In genomic region chr1:201676061-201676644, GRCh38 we compare ENCODE assay signal across 10 cellular contexts.
DNase-seq lines count a peak whose midpoint lies in the region; ATAC-seq, FAIRE-seq and TF ChIP-seq lines count a peak whose summit lies in the region.
"Had no signal": no experiment of that assay in that cellular context is flagged by ENCODE, and none has a peak within 500 bp of the region (broad histone marks: within the 10 kb centered on the region; RNA-seq: fewer than 3 reads in every experiment).

No MANE protein-coding gene starts in this region.

- TF ChIP-seq CTCF in astrocyte (IDR thresholded peaks at IDR 0.05; ENCODE audit: insufficient read depth, low read depth, low read length) (no peak), type B pancreatic cell (conservative IDR thresholded peaks at IDR 0.05) (no peak)

- peaks cover 35% of the 10 kb centered on the region for H3K4me1 ChIP-seq in astrocyte (ENCODE audit: insufficient read depth, low read length)

- FAIRE-seq in astrocyte (lab: Jason Lieb, UNC), result no peak

- no peaks in the 10 kb centered on the region for H3K27me3 Mint-ChIP-seq in astrocyte (ENCODE audit: low read depth, unreplicated experiment)
- no peaks in the 10 kb centered on the region for H3K27me3 Mint-ChIP-seq in type B pancreatic cell

- no peaks in the 10 kb centered on the region for H3K27me3 ChIP-seq in astrocyte (ENCODE audit: insufficient read depth, low read length)

- H3K4me3 Mint-ChIP-seq in astrocyte (ENCODE audit: unreplicated experiment), result no peak overlapping the region
- no peak overlapping the region for H3K4me3 Mint-ChIP-seq in type B pancreatic cell
- H3K4me3 Mint-ChIP-seq: activated naive CD4-positive, alpha-beta T cell treated with anti-CD3 and anti-CD28 coated beads, Interleukin-2, amount 50 U/mL, for 24 hours; memory B cell had no signal

- peak overlapping the region; percentile 52 for H3K4me2 ChIP-seq in astrocyte (ENCODE audit: low read length)

- H3K79me2 ChIP-seq in astrocyte (ENCODE audit: insufficient read depth, low read length), result peaks cover 98% of the 10 kb centered on the region

- H3K36me3 Mint-ChIP-seq in astrocyte (ENCODE audit: low read depth, unreplicated experiment), result peaks cover 18% of the 10 kb centered on the region
- H3K36me3 Mint-ChIP-seq in type B pancreatic cell, result peaks cover 8% of the 10 kb centered on the region
- H3K36me3 Mint-ChIP-seq: memory B cell had no signal

- peaks cover 32% of the 10 kb centered on the region for H3K4me1 Mint-ChIP-seq in astrocyte (ENCODE audit: low read depth, unreplicated experiment)
- peaks cover 63% of the 10 kb centered on the region for H3K4me1 Mint-ChIP-seq in type B pancreatic cell (ENCODE audit: unreplicated experiment)
- H3K4me1 Mint-ChIP-seq: activated naive CD4-positive, alpha-beta T cell treated with anti-CD3 and anti-CD28 coated beads, Interleukin-2, amount 50 U/mL, for 24 hours; memory B cell had no signal

- H3K9me3 ChIP-seq in astrocyte (ENCODE audit: insufficient read depth, low read depth, low read length), result no peaks in the 10 kb centered on the region

- no peak overlapping the region for H3K4me3 ChIP-seq in astrocyte (ENCODE audit: insufficient read depth, low read depth, low read length)

- H3K9ac ChIP-seq in astrocyte (ENCODE audit: low read length), result no peak overlapping the region

- H3K27ac Mint-ChIP-seq in astrocyte (ENCODE audit: unreplicated experiment), result peak overlapping the region; percentile 41
- H3K27ac Mint-ChIP-seq in type B pancreatic cell, result peak overlapping the region; percentile 12
- H3K27ac Mint-ChIP-seq: activated naive CD4-positive, alpha-beta T cell treated with anti-CD3 and anti-CD28 coated beads, Interleukin-2, amount 50 U/mL, for 24 hours; memory B cell had no signal

- no peak overlapping the region for H3K27ac ChIP-seq in astrocyte (ENCODE audit: low read depth, low read length)

- no peak overlapping the region for H2AFZ ChIP-seq in astrocyte (ENCODE audit: low read depth, low read length)

- DNase-seq in SIG-M5 treated with dmso at 0.1 percent for 504 hours (lab: John Stamatoyannopoulos, UW; ENCODE audit: unreplicated experiment), result peak; percentile 9
- DNase-seq in SIG-M5 (lab: John Stamatoyannopoulos, UW), result no peak
- DNase-seq in astrocyte (ENCODE audit: low read depth), result peak; percentile 49
- DNase-seq in iris pigment epithelial cell (ENCODE audit: low read depth), result peak; percentile 53
- no peak for DNase-seq in type B pancreatic cell (ENCODE audit: extremely low spot score, unreplicated experiment)
- DNase-seq in stimulated activated naive CD8-positive, alpha-beta T cell treated with anti-CD3 and anti-CD28 coated beads, Interleukin-15, Interleukin-2, amounts not matched to agents 100 U/mL and 50 U/mL, for 24 hours, result no peak

- H3K9me3 Mint-ChIP-seq in astrocyte (ENCODE audit: unreplicated experiment) (peaks cover 6% of the 10 kb centered on the region), type B pancreatic cell (peaks cover 9% of the 10 kb centered on the region)

- H4K20me1 ChIP-seq in astrocyte (ENCODE audit: insufficient read depth, low read length), result peaks cover 97% of the 10 kb centered on the region

- no peak for ATAC-seq in HG03439 (IDR thresholded peaks at IDR 0.05; ENCODE audit: unreplicated experiment)
- ATAC-seq in stimulated activated naive CD8-positive, alpha-beta T cell treated with anti-CD3 and anti-CD28 coated beads, Interleukin-15, Interleukin-2, amounts not matched to agents 100 U/mL and 50 U/mL, for 24 hours, result no peak
- no peak for ATAC-seq in GM19397 (IDR thresholded peaks at IDR 0.05; ENCODE audit: unreplicated experiment)

- H3K36me3 ChIP-seq in astrocyte (ENCODE audit: insufficient read depth, low read length), result peaks cover 4% of the 10 kb centered on the region

Comparison
In these comparisons a context has a peak if more than half of its experiments do, and no peak if none do; other contexts are left out.
1. DNase-seq: peak in SIG-M5 treated with dmso at 0.1 percent for 504 hours (single experiment), astrocyte (single experiment) and iris pigment epithelial cell (single experiment); none in SIG-M5 (single experiment), type B pancreatic cell (single experiment) and stimulated activated naive CD8-positive, alpha-beta T cell treated with anti-CD3 and anti-CD28 coated beads, Interleukin-15, Interleukin-2, amounts not matched to agents 100 U/mL and 50 U/mL, for 24 hours (single experiment).